ENCODE assay signal across 8 cellular contexts in genomic region chr4:89111833-89112563, GRCh38. TPM values are rescaled to one million over a fixed set of nuclear protein-coding genes. Genes with fewer than 3 reads are reported as not detected.
DNase-seq lines count a peak whose midpoint lies in the region; ATAC-seq and TF ChIP-seq lines count a peak whose summit lies in the region.

No MANE protein-coding gene starts in this region.

- H3K27ac ChIP-seq in body of pancreas = peak overlapping the region; percentile 87 to 96 (median 92)
- H3K27ac ChIP-seq in stomach smooth muscle (ENCODE audit: low read length) = peak overlapping the region; percentile 3

- H3K9me3 ChIP-seq in body of pancreas (no peaks in the 10 kb centered on the region), stomach smooth muscle (ENCODE audit: control insufficient read depth in 2 of 2, low read length in 2 of 2) (no peaks in the 10 kb centered on the region)

- intact Hi-C loops in body of pancreas (cut with DNase I) = no loop called here

- H3K4me1 ChIP-seq in body of pancreas (peaks cover 17% of the 10 kb centered on the region), stomach smooth muscle (ENCODE audit: control insufficient read depth, insufficient read depth, low read length) (peaks cover 11% of the 10 kb centered on the region)

- peak overlapping the region; percentile 66 to 76 for H3K9ac ChIP-seq in stomach smooth muscle (ENCODE audit: low read length in 2 of 2)

- WGBS in body of pancreas, 2 donors = 7 to 8% methylated on average over 13 to 15 of the region's 15 CpGs

- H3K36me3 ChIP-seq in body of pancreas (replicated peaks in 1 of 2; ENCODE audit: insufficient read depth in 1 of 2, low read depth in 2 of 2) = no peaks in the 10 kb centered on the region
- H3K36me3 ChIP-seq in kidney epithelial cell (ENCODE audit: control insufficient read depth, insufficient read depth, low read length) = no peaks in the 10 kb centered on the region
- H3K36me3 ChIP-seq in stomach smooth muscle (ENCODE audit: control insufficient read depth in 2 of 2, insufficient read depth in 2 of 2, low read length in 2 of 2) = no peaks in the 10 kb centered on the region

- DNase-seq in SIG-M5 treated with dmso at 0.1 percent for 504 hours (lab: John Stamatoyannopoulos, UW; ENCODE audit: unreplicated experiment) (peak; percentile 54), SIG-M5 (lab: John Stamatoyannopoulos, UW) (no peak), MV-4-11 (lab: John Stamatoyannopoulos, UW) (peak; percentile 52), body of pancreas (peak in 2 of 4 donors; percentile 22 to 33), kidney epithelial cell (ENCODE audit: low read depth) (peak; percentile 54)

- no peak for TF ChIP-seq POLR2A in body of pancreas (IDR thresholded peaks at IDR 0.05)

- ATAC-seq in body of pancreas (no peak), GM19452 (IDR thresholded peaks at IDR 0.05; ENCODE audit: unreplicated experiment) (no peak), HG02870 (IDR thresholded peaks at IDR 0.05; ENCODE audit: unreplicated experiment) (no peak)

- peak overlapping the region; percentile 54 to 76 for H3K4me3 ChIP-seq in body of pancreas
- H3K4me3 ChIP-seq in kidney epithelial cell (ENCODE audit: low read depth, low read length) = peak overlapping the region; percentile 61
- peak overlapping the region; percentile 84 to 85 for H3K4me3 ChIP-seq in stomach smooth muscle (ENCODE audit: low read length in 2 of 2)

- H3K27me3 ChIP-seq in body of pancreas (no peaks in the 10 kb centered on the region), kidney epithelial cell (ENCODE audit: control insufficient read depth, insufficient read depth, low read length) (peaks cover 10% of the 10 kb centered on the region), stomach smooth muscle (ENCODE audit: control insufficient read depth in 1 of 2, insufficient read depth in 2 of 2, low read length in 2 of 2) (peaks cover 0 to 2% of the 10 kb centered on the region in 2 donors)

- TF ChIP-seq CTCF in body of pancreas (IDR thresholded peaks at IDR 0.05) (no peak), kidney epithelial cell (IDR thresholded peaks at IDR 0.05; ENCODE audit: insufficient read depth, low read length, poor library complexity, severe bottlenecking) (no peak)

RNA-seq across cellular contexts. Expression of gene TIGD2, which starts 0.7 kb away (rescaled TPM):
- total RNA-seq in body of pancreas (1 to 10 TPM in 1 of 2 donors, under 1 TPM in 1; 0.99 to 3.6 TPM), kidney epithelial cell (6.2 and 7.6 TPM in 2 replicates)

RNA-seq across cellular contexts. Expression of gene FAM13A, which starts 55.0 kb away (rescaled TPM):
- total RNA-seq in body of pancreas (10 to 100 TPM; 59.1 to 64.3 TPM), kidney epithelial cell (3.4 and 5.5 TPM in 2 replicates)
